In genomic region chr9:35731415-35732184, GRCh38 we compare ENCODE assay signal across 8 cellular contexts. TPM values are rescaled to one million over a fixed set of nuclear protein-coding genes. Genes with fewer than 3 reads are reported as not detected.
DNase-seq lines count a peak whose midpoint lies in the region; ATAC-seq and TF ChIP-seq lines count a peak whose summit lies in the region.

No MANE protein-coding gene starts in this region.

- TF ChIP-seq POLR2A in spleen (IDR thresholded peaks at IDR 0.05): no peak

- ATAC-seq in HG02870 (IDR thresholded peaks at IDR 0.05; ENCODE audit: unreplicated experiment): no peak

- H3K4me1 Mint-ChIP-seq in glutamatergic neuron (ENCODE audit: low read depth, unreplicated experiment): peaks cover 7% of the 10 kb centered on the region

- DNase-seq in stimulated activated CD4-positive, alpha-beta T cell treated with anti-CD3 and anti-CD28 coated beads, Interleukin-2, amount 100 ng/mL, for 48 hours: peak; percentile 24 to 27
- DNase-seq in stimulated activated CD4-positive, alpha-beta T cell treated with anti-CD3 and anti-CD28 coated beads, Interleukin-4, amount 100 ng/mL, for 24 hours: no peak
- no peak for DNase-seq in glutamatergic neuron
- no peak for DNase-seq in spleen
- no peak for DNase-seq in effector CD8-positive, alpha-beta T cell (lab: John Stamatoyannopoulos, UW)
- no peak for DNase-seq in middle frontal gyrus (ENCODE audit: extremely low spot score, low spot score)

- H3K27me3 Mint-ChIP-seq in glutamatergic neuron (ENCODE audit: unreplicated experiment): peaks cover 2% of the 10 kb centered on the region

- no peak for TF ChIP-seq CTCF in WI38 (IDR thresholded peaks at IDR 0.05; ENCODE audit: low read depth, low read length)
- TF ChIP-seq CTCF in glutamatergic neuron (IDR thresholded peaks at IDR 0.05; ENCODE audit: partially characterized antibody, unreplicated experiment): no peak
- no peak for TF ChIP-seq CTCF in spleen (IDR thresholded peaks at IDR 0.05 in 8 of 11, conservative IDR thresholded peaks at IDR 0.05 in 3 of 11)

- no peaks in the 10 kb centered on the region for H3K9me3 ChIP-seq in spleen

- H3K36me3 ChIP-seq in spleen: peaks cover 3 to 44% (median 18%) of the 10 kb centered on the region in 6 donors

- H3K4me3 ChIP-seq in WI38 (ENCODE audit: low read depth, low read length) (peak overlapping the region; percentile 86), spleen (peak overlapping the region; percentile 66 to 90 (median 74))

- H3K4me1 ChIP-seq in spleen: peaks cover 54 to 90% (median 76%) of the 10 kb centered on the region in 6 donors

- no peaks in the 10 kb centered on the region for H3K36me3 Mint-ChIP-seq in glutamatergic neuron (ENCODE audit: unreplicated experiment)

- intact Hi-C loops in spleen (cut with DNase I; ENCODE audit: low total_unique reads): loop anchor here (5.0 to 10.0 kb wide), 2 partner anchors 74 to 127 kb away; partner anchors contain the start of genes CCDC107, RMRP and TESK1

- H3K27me3 ChIP-seq in spleen (replicated peaks in 1 of 7): no peaks in the 10 kb centered on the region

- WGBS in spleen, 5 donors: 1% methylated on average over 27 to 47 of the region's 47 CpGs

- H3K4me3 Mint-ChIP-seq in glutamatergic neuron (ENCODE audit: unreplicated experiment): peak overlapping the region; percentile 97

- H3K27ac ChIP-seq in spleen: peak overlapping the region; percentile 94 to 100 (median 98)

- H3K27ac Mint-ChIP-seq in glutamatergic neuron (ENCODE audit: unreplicated experiment): peak overlapping the region; percentile 81

- H3K9me3 Mint-ChIP-seq in glutamatergic neuron (ENCODE audit: unreplicated experiment): peaks cover 4% of the 10 kb centered on the region

RNA-seq across cellular contexts. Expression of gene TLN1, which starts 0.4 kb away (rescaled TPM):
- total RNA-seq in glutamatergic neuron (ENCODE audit: unreplicated experiment) (56.2 TPM), spleen (100 to 1,000 TPM; 356 to 881 (median 592) TPM)
- 100 to 1,000 TPM in 1 of 3 donors, 10 to 100 TPM in 2; 79.9 to 122 (median 95.5) TPM for polyA plus RNA-seq in spleen

RNA-seq across cellular contexts. Expression of gene CREB3, which starts 0.9 kb away (rescaled TPM):
- total RNA-seq in glutamatergic neuron (ENCODE audit: unreplicated experiment) (32.0 TPM), spleen (10 to 100 TPM; 21.8 to 35.9 (median 26.0) TPM)
- 10 to 100 TPM; 14.7 to 26.7 (median 20.9) TPM for polyA plus RNA-seq in spleen

RNA-seq across cellular contexts. Expression of gene GBA2, which starts 17.4 kb away (rescaled TPM):
- total RNA-seq in glutamatergic neuron (ENCODE audit: unreplicated experiment): 287 TPM
- total RNA-seq in spleen: 100 to 1,000 TPM in 1 of 7 donors, 10 to 100 TPM in 6; 70.5 to 111 (median 74.3) TPM
- polyA plus RNA-seq in spleen: 10 to 100 TPM; 22.8 to 40.9 (median 37.9) TPM

RNA-seq across cellular contexts. Expression of gene RGP1, which starts 17.5 kb away (rescaled TPM):
- total RNA-seq in glutamatergic neuron (ENCODE audit: unreplicated experiment) (44.0 TPM), spleen (10 to 100 TPM; 19.7 to 29.2 (median 22.0) TPM)
- polyA plus RNA-seq in spleen: 1 to 10 TPM; 2.2 to 9.5 (median 2.5) TPM

RNA-seq across cellular contexts. Expression of gene MSMP, which starts 22.5 kb away (rescaled TPM):
- total RNA-seq in glutamatergic neuron (ENCODE audit: unreplicated experiment) (not detected), spleen (not detected)
- 1 to 10 TPM in 1 of 3 donors, under 1 TPM in 2; 0.58 to 1.6 (median 0.63) TPM for polyA plus RNA-seq in spleen

Comparison
In these comparisons a context has a peak if more than half of its experiments do, and no peak if none do; other contexts are left out.
1. DNase-seq: peak in stimulated activated CD4-positive, alpha-beta T cell treated with anti-CD3 and anti-CD28 coated beads, Interleukin-2, amount 100 ng/mL, for 48 hours (2 of 2); none in stimulated activated CD4-positive, alpha-beta T cell treated with anti-CD3 and anti-CD28 coated beads, Interleukin-4, amount 100 ng/mL, for 24 hours (single experiment), glutamatergic neuron (single experiment), spleen (single experiment), effector CD8-positive, alpha-beta T cell (single experiment) and middle frontal gyrus (single experiment).